Comparison of ENCODE assay signal across 10 cellular contexts in the genomic region with DNA sequence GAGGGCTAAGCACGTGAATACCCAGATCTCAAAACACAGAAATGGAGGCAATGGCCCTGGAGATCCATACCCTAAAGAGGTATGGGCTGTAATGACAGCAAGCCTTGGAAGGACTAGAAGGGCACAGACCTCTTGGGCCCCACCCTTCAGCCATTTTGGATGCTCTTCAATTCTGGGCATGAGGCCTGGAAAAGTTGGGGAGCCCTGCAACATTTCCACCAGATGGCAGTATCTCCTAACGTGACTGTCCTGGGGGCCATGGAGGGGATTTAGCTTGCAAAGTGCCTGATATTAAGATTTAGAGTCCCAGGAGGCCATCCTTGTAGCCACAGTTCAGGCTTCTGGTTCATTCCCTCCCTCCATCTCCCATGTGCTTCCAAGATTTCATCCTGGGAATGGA. TPM values are rescaled to one million over a fixed set of nuclear protein-coding genes. Genes with fewer than 3 reads are reported as not detected.
A peak's percentile ranks its signal among the peaks of the same experiment; 100 is the strongest.
DNase-seq lines count a peak whose midpoint lies in the region; FAIRE-seq and TF ChIP-seq lines count a peak whose summit lies in the region.
"Had no signal": no experiment of that assay in that cellular context is flagged by ENCODE, and none has a peak within 500 bp of the region (broad histone marks: within the 10 kb centered on the region; RNA-seq: fewer than 3 reads in every experiment).

No MANE protein-coding gene starts in this region.

- no peak overlapping the region for H3K27ac Mint-ChIP-seq in activated naive CD4-positive, alpha-beta T cell treated with anti-CD3 and anti-CD28 coated beads for 36 hours
- no peak overlapping the region for H3K27ac Mint-ChIP-seq in activated naive CD4-positive, alpha-beta T cell treated with anti-CD3 and anti-CD28 coated beads, Interleukin-2, amount 10 ng/mL, durations not matched to agents 7 days and 5 days
- H3K27ac Mint-ChIP-seq: activated CD4-positive, alpha-beta memory T cell treated with anti-CD3 and anti-CD28 coated beads for 36 hours had no signal

- no peak overlapping the region for H2BK20ac ChIP-seq in H1 (ENCODE audit: low read length)

- no peak overlapping the region for H3K4me3 Mint-ChIP-seq in activated naive CD4-positive, alpha-beta T cell treated with anti-CD3 and anti-CD28 coated beads for 36 hours
- H3K4me3 Mint-ChIP-seq in activated naive CD4-positive, alpha-beta T cell treated with anti-CD3 and anti-CD28 coated beads, Interleukin-2, amount 10 ng/mL, durations not matched to agents 7 days and 5 days, result no peak overlapping the region
- H3K4me3 Mint-ChIP-seq: activated CD4-positive, alpha-beta memory T cell treated with anti-CD3 and anti-CD28 coated beads for 36 hours had no signal

- H3K9me3 ChIP-seq in H1 (ENCODE audit: insufficient read depth in 2 of 2, low read depth in 1 of 2, low read length in 1 of 2), result no peaks in the 10 kb centered on the region
- H3K9me3 ChIP-seq in smooth muscle cell (replicated peaks; ENCODE audit: low read depth), result no peaks in the 10 kb centered on the region

- no peak overlapping the region for H3K18ac ChIP-seq in H1 (ENCODE audit: extremely low read depth, low read length)

- H3K23me2 ChIP-seq in H1 (ENCODE audit: low read depth, low read length), result no peaks in the 10 kb centered on the region

- CTCF ChIA-PET in activated naive CD4-positive, alpha-beta T cell treated with anti-CD3 and anti-CD28 coated beads for 36 hours (lab: Charles Lee), result interaction anchor here (0.5 kb wide), 1 partner anchor 226 kb away, joined by 3 read pairs; no protein-coding TSS in a partner anchor
- CTCF ChIA-PET in activated naive CD4-positive, alpha-beta T cell treated with anti-CD3 and anti-CD28 coated beads, Interleukin-2, amount 10 ng/mL, durations not matched to agents 7 days and 5 days (lab: Charles Lee), result interaction anchor here (0.6 kb wide), 1 partner anchor 439 kb away, joined by 3 read pairs; no protein-coding TSS in a partner anchor
- CTCF ChIA-PET in H1 (lab: Charles Lee; ENCODE audit: partially characterized antibody), result interaction anchor here (0.7 to 10.3 kb wide), 21 partner anchors 11 to 722 kb away, joined by 3 to 149 read pairs (median 4); no protein-coding TSS in a partner anchor

- H4K91ac ChIP-seq in H1 (replicated peaks; ENCODE audit: insufficient read length, low read length), result no peak overlapping the region

- no peak overlapping the region for H2BK120ac ChIP-seq in H1 (replicated peaks; ENCODE audit: low read depth, low read length)

- H2AK5ac ChIP-seq in H1 (ENCODE audit: low read depth, low read length), result 0 out of 2 replicates have a peak overlapping the region, but pooled peaks have one; percentile 10

- H3K9ac ChIP-seq in H1 (replicated peaks in 1 of 4; ENCODE audit: extremely low read depth in 1 of 4, low read depth in 3 of 4, low read length in 3 of 4), result no peak overlapping the region
- H3K9ac ChIP-seq in smooth muscle cell (ENCODE audit: low read depth), result no peak overlapping the region

- H3K23ac ChIP-seq in H1 (ENCODE audit: insufficient read length), result no peak overlapping the region

- DNase-seq in activated naive CD4-positive, alpha-beta T cell treated with anti-CD3 and anti-CD28 coated beads for 36 hours, result peak; percentile 16
- DNase-seq in activated naive CD4-positive, alpha-beta T cell treated with anti-CD3 and anti-CD28 coated beads, Interleukin-2, amount 10 ng/mL, durations not matched to agents 7 days and 5 days, result no peak
- peak; percentile 20 for DNase-seq in NB4 (ENCODE audit: low read depth)
- peak in 1 of 2 experiments; percentile 59 for DNase-seq in H1 (ENCODE audit: low read depth in 1 of 2, low spot score in 2 of 2)
- no peak for DNase-seq in smooth muscle cell (lab: John Stamatoyannopoulos, UW; ENCODE audit: unreplicated experiment)
- DNase-seq in COLO668 (lab: John Stamatoyannopoulos, UW; ENCODE audit: unreplicated experiment), result no peak
- DNase-seq in activated gamma-delta T cell treated with Interleukin-2 at 50 U/mL for 16 hours, result no peak
- DNase-seq in NCI-H146 treated with DMSO at 0.1 percent for 48 hours (lab: John Stamatoyannopoulos, UW; ENCODE audit: unreplicated experiment), result no peak
- DNase-seq: activated CD4-positive, alpha-beta memory T cell treated with anti-CD3 and anti-CD28 coated beads for 36 hours had no signal

- H2BK5ac ChIP-seq in H1 (ENCODE audit: low read depth, low read length), result no peak overlapping the region

- H3K56ac ChIP-seq in H1 (replicated peaks; ENCODE audit: insufficient read length, low read depth, low read length), result no peak overlapping the region

- no peak overlapping the region for H3K4me3 ChIP-seq in NB4 (ENCODE audit: low read depth, low read length)
- H3K4me3 ChIP-seq in H1 (ENCODE audit: extremely low read depth in 1 of 4, insufficient read depth in 2 of 4, low read depth in 3 of 4, low read length in 4 of 4), result no peak overlapping the region
- H3K4me3 ChIP-seq in smooth muscle cell, result no peak overlapping the region

- H4K5ac ChIP-seq in H1 (ENCODE audit: insufficient read length, low read depth, low read length), result no peak overlapping the region

- H4K20me1 ChIP-seq in H1 (replicated peaks in 1 of 2; ENCODE audit: control insufficient read depth in 1 of 2, insufficient read depth in 2 of 2, low read length in 2 of 2), result no peaks in the 10 kb centered on the region
- no peaks in the 10 kb centered on the region for H4K20me1 ChIP-seq in smooth muscle cell (ENCODE audit: low read depth)

- H3K4me2 ChIP-seq in H1 (ENCODE audit: insufficient read depth in 1 of 2, low read depth in 2 of 2, low read length in 2 of 2) (no peak overlapping the region), smooth muscle cell (no peak overlapping the region)

- H3K27ac ChIP-seq in H1 (ENCODE audit: low read depth, low read length) (no peak overlapping the region), smooth muscle cell (ENCODE audit: low read depth) (no peak overlapping the region)
- H3K27ac ChIP-seq: C4-2B had no signal

- peaks cover 0 to 5% (median 4%) of the 10 kb centered on the region in 4 experiments; a peak in 4 of 7 replicates for H3K4me1 ChIP-seq in H1 (replicated peaks in 1 of 4; ENCODE audit: control insufficient read depth in 3 of 4, insufficient read depth in 4 of 4, low read length in 3 of 4)
- H3K4me1 ChIP-seq in smooth muscle cell (ENCODE audit: low read depth), result peaks cover 7% of the 10 kb centered on the region

- no peak overlapping the region for H4K8ac ChIP-seq in H1 (ENCODE audit: extremely low read depth, insufficient read depth, low read length)

- H2BK12ac ChIP-seq in H1 (ENCODE audit: low read depth, low read length), result peak overlapping the region; percentile 52

- peak; percentile 68 for FAIRE-seq in H1 (lab: Jason Lieb, UNC)

- H3K27me3 ChIP-seq in H1 (replicated peaks in 1 of 4; ENCODE audit: control insufficient read depth in 3 of 4, extremely low read depth in 1 of 4, insufficient read depth in 3 of 4, low read length in 3 of 4), result 0 out of 7 replicates have a peak, but pooled peaks cover 0 to 4% (median 0%) of the 10 kb centered on the region in 4 experiments
- peaks cover 3% of the 10 kb centered on the region for H3K27me3 ChIP-seq in smooth muscle cell (ENCODE audit: low read depth)

- peak; percentile 77 to 83 for TF ChIP-seq RAD21 in H1 (IDR thresholded peaks at IDR 0.05 in 1 of 2, conservative IDR thresholded peaks at IDR 0.05 in 1 of 2; ENCODE audit: low read depth in 2 of 2, low read length in 2 of 2)

- H3K14ac ChIP-seq in H1 (ENCODE audit: insufficient read length), result no peak overlapping the region

- no peaks in the 10 kb centered on the region for H3K36me3 Mint-ChIP-seq in activated naive CD4-positive, alpha-beta T cell treated with anti-CD3 and anti-CD28 coated beads for 36 hours (ENCODE audit: low read depth)
- H3K36me3 Mint-ChIP-seq in activated naive CD4-positive, alpha-beta T cell treated with anti-CD3 and anti-CD28 coated beads, Interleukin-2, amount 10 ng/mL, durations not matched to agents 7 days and 5 days, result no peaks in the 10 kb centered on the region
- H3K36me3 Mint-ChIP-seq: activated CD4-positive, alpha-beta memory T cell treated with anti-CD3 and anti-CD28 coated beads for 36 hours had no signal

- no peaks in the 10 kb centered on the region for H3F3A ChIP-seq in smooth muscle cell (ENCODE audit: low read depth)

- peak; percentile 33 for TF ChIP-seq CTCF in NB4 (IDR thresholded peaks at IDR 0.05; ENCODE audit: low read depth, low read length)
- TF ChIP-seq CTCF in H1 (IDR thresholded peaks at IDR 0.05; ENCODE audit: control extremely low read depth in 1 of 3, insufficient read depth in 1 of 3, low read depth in 1 of 3, low read length in 3 of 3), result peak; percentile 53 to 76 (median 73)
- peak; percentile 37 for TF ChIP-seq CTCF in smooth muscle cell (IDR thresholded peaks at IDR 0.05; ENCODE audit: borderline replicate concordance, insufficient read depth, poor library complexity, severe bottlenecking)

- H3K79me2 ChIP-seq in H1 (ENCODE audit: control insufficient read depth in 1 of 2, insufficient read depth in 2 of 2, low read length in 2 of 2), result no peaks in the 10 kb centered on the region
- no peaks in the 10 kb centered on the region for H3K79me2 ChIP-seq in smooth muscle cell (ENCODE audit: low read depth)

- intact Hi-C loops in activated naive CD4-positive, alpha-beta T cell treated with anti-CD3 and anti-CD28 coated beads for 36 hours (cut with micrococcal nuclease), result no loop called here

- POLR2A ChIA-PET in H1 (lab: Charles Lee; ENCODE audit: partially characterized antibody), result interaction anchor here (0.9 to 1.3 kb wide), 2 partner anchors 12 to 14 kb away, joined by 3 read pairs; no protein-coding TSS in a partner anchor

- no peaks in the 10 kb centered on the region for H3K4me1 Mint-ChIP-seq in activated naive CD4-positive, alpha-beta T cell treated with anti-CD3 and anti-CD28 coated beads for 36 hours (ENCODE audit: low read depth)
- H3K4me1 Mint-ChIP-seq in activated naive CD4-positive, alpha-beta T cell treated with anti-CD3 and anti-CD28 coated beads, Interleukin-2, amount 10 ng/mL, durations not matched to agents 7 days and 5 days, result no peaks in the 10 kb centered on the region

- TF ChIP-seq EP300 in H1 (IDR thresholded peaks at IDR 0.05; ENCODE audit: borderline replicate concordance in 1 of 2, low read depth in 2 of 2, low read length in 2 of 2), result no peak

- no peaks in the 10 kb centered on the region for H3K79me1 ChIP-seq in H1 (ENCODE audit: low read depth, low read length)

- H3K36me3 ChIP-seq in H1 (ENCODE audit: control insufficient read depth in 2 of 4, insufficient read depth in 4 of 4, low read length in 3 of 4) (no peaks in the 10 kb centered on the region), smooth muscle cell (ENCODE audit: low read depth) (no peaks in the 10 kb centered on the region)

- H3K4ac ChIP-seq in H1 (replicated peaks; ENCODE audit: insufficient read length, low read depth, low read length), result no peak overlapping the region

- no peak overlapping the region; the same call in 1 of the 2 replicates for H2BK15ac ChIP-seq in H1 (ENCODE audit: low read length)

- no peaks in the 10 kb centered on the region for H3K9me3 Mint-ChIP-seq in activated naive CD4-positive, alpha-beta T cell treated with anti-CD3 and anti-CD28 coated beads for 36 hours
- H3K9me3 Mint-ChIP-seq in activated naive CD4-positive, alpha-beta T cell treated with anti-CD3 and anti-CD28 coated beads, Interleukin-2, amount 10 ng/mL, durations not matched to agents 7 days and 5 days, result no peaks in the 10 kb centered on the region
- H3K9me3 Mint-ChIP-seq: activated CD4-positive, alpha-beta memory T cell treated with anti-CD3 and anti-CD28 coated beads for 36 hours had no signal

- peak overlapping the region; percentile 48; the same call in 1 of the 2 replicates for H2AFZ ChIP-seq in H1 (ENCODE audit: low read length)
- no peak overlapping the region for H2AFZ ChIP-seq in smooth muscle cell (ENCODE audit: low read depth)

- peaks cover 2% of the 10 kb centered on the region for H3K27me3 Mint-ChIP-seq in activated naive CD4-positive, alpha-beta T cell treated with anti-CD3 and anti-CD28 coated beads for 36 hours (ENCODE audit: low read depth)
- peaks cover 14% of the 10 kb centered on the region for H3K27me3 Mint-ChIP-seq in activated naive CD4-positive, alpha-beta T cell treated with anti-CD3 and anti-CD28 coated beads, Interleukin-2, amount 10 ng/mL, durations not matched to agents 7 days and 5 days

- WGBS in H1 (ENCODE audit: extremely low coverage in 1 of 2, insufficient coverage in 1 of 2, insufficient read length in 1 of 2, insufficient replicate concordance in 2 of 2, low coverage in 1 of 2, low lambda C conversion rate in 2 of 2, missing lambda C conversion rate in 1 of 2), 2 experiments, result 66% methylated on average over 2 of the region's 2 CpGs; no CpG with 5 or more reads in 1 of the 2 experiments
- 75% methylated on average over 2 of the region's 2 CpGs for WGBS in smooth muscle cell (ENCODE audit: low lambda C conversion rate)

- TF ChIP-seq POLR2A in NB4 (IDR thresholded peaks at IDR 0.05; ENCODE audit: extremely low read depth, insufficient read length), result no peak
- no peak for TF ChIP-seq POLR2A in H1 (IDR thresholded peaks at IDR 0.05; ENCODE audit: control extremely low read depth in 1 of 2, low read depth in 2 of 2, low read length in 2 of 2)

RNA-seq across cellular contexts. Expression of a gene that starts 30.2 kb away (rescaled TPM):
- not detected for total RNA-seq in activated naive CD4-positive, alpha-beta T cell treated with anti-CD3 and anti-CD28 coated beads for 36 hours
- total RNA-seq in H1 (2021; fragmentation: NEBNext Ultra II Directional; extraction: Animal tissue kit (Norgen Biotek cat#: 25700)), result 0.11 and 0.20 TPM in 2 replicates
- 0.29 and 0.31 TPM in 2 replicates for polyA plus RNA-seq in H1 (2011; rRNA removed)
- polyA plus RNA-seq in H1 (2011; cell fraction: cytosol; rRNA removed), result 0.32 TPM
- polyA plus RNA-seq in H1 (2011; cell fraction: nucleus; rRNA removed), result 0.40 TPM
- 0.13 to 0.21 TPM (median 0.17 TPM) in 3 of 4 replicates, not detected in the other for polyA plus RNA-seq in H1 (2012, experiment 1 of 2)
- 0.13 TPM for polyA plus RNA-seq in H1 (2012, experiment 2 of 2)
- 0.08 TPM for polyA plus RNA-seq in H1 (2013, experiment 1 of 2)
- 0.09 TPM for polyA plus RNA-seq in H1 (2013, experiment 2 of 2)
- 0.29 and 0.38 TPM in 2 replicates for polyA minus RNA-seq in H1 (2011; rRNA and poly(A)+ RNA removed)
- polyA minus RNA-seq in H1 (2011; cell fraction: cytosol; rRNA and poly(A)+ RNA removed), result not detected
- 0.40 TPM for polyA minus RNA-seq in H1 (2011; cell fraction: nucleus; rRNA and poly(A)+ RNA removed)
- total RNA-seq in smooth muscle cell, result not detected in 2 replicates
- not detected in 2 replicates for polyA plus RNA-seq in smooth muscle cell
- total RNA-seq: activated CD4-positive, alpha-beta memory T cell treated with anti-CD3 and anti-CD28 coated beads for 36 hours had no signal

Comparison
In these comparisons a context has a peak if more than half of its experiments do, and no peak if none do; other contexts are left out.
1. DNase-seq: peak in activated naive CD4-positive, alpha-beta T cell treated with anti-CD3 and anti-CD28 coated beads for 36 hours (single experiment) and NB4 (single experiment); none in activated naive CD4-positive, alpha-beta T cell treated with anti-CD3 and anti-CD28 coated beads, Interleukin-2, amount 10 ng/mL, durations not matched to agents 7 days and 5 days (single experiment), smooth muscle cell (single experiment), COLO668 (single experiment), activated gamma-delta T cell treated with Interleukin-2 at 50 U/mL for 16 hours (single experiment) and NCI-H146 treated with DMSO at 0.1 percent for 48 hours (single experiment).
2. Peak in every context shown above with its lines, with median percentiles within 50 percentile points of each other: CTCF ChIP-seq.